Comparison of ENCODE assay signal across 23 cellular contexts in the genomic region with DNA sequence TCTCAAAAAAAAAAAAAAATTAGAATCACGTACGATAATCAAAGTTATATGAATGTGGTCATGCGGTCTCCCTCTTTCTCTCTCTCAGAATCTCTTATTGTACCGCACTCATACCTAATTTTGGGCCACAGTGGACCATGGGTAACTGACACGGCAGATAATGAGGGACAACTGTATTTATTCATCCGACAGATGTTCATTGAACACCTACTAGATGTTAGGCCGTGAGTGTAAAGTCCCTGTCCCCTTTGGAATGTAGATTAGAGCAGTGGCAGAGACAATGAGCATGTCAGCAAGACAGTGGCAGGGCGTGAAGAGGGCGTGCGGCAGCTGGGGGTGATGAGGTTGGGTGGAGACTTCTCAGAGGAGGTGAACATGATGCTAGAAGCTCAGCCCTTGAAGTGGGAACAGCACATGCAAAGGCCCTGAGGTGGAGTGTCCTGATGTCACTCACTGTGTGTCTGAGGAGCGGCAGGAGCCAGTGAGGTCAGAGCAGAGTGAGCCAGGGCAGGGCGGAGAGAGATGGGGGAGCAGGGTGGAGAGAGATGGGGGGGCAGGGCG. TPM values are rescaled to one million over a fixed set of nuclear protein-coding genes. Genes with fewer than 3 reads are reported as not detected.
"Had no signal": no experiment of that assay in that cellular context is flagged by ENCODE, and none has a peak within 500 bp of the region (broad histone marks: within the 10 kb centered on the region; RNA-seq: fewer than 3 reads in every experiment).

No MANE protein-coding gene starts in this region.

- H3K4me3 Mint-ChIP-seq: mesothelial cell of epicardium; natural killer cell treated with Interleukin-12 subunit alpha and Interleukin-12 subunit beta and Interleukin-15 and Interleukin-18, amount 100 ng/mL, for 72 hours; stimulated activated memory B cell treated with anti-CD40 and anti-IgM and Interleukin-4, amounts not matched to agents 10 μg/mL and 1 μg/mL and 100 μg/mL, for 72 hours; stimulated activated naive CD8-positive, alpha-beta T cell treated with anti-CD3 and anti-CD28 coated beads, Interleukin-15, amount 100 ng/mL, for 72 hours had no signal

- H3K36me3 Mint-ChIP-seq: mesothelial cell of epicardium; natural killer cell treated with Interleukin-12 subunit alpha and Interleukin-12 subunit beta and Interleukin-15 and Interleukin-18, amount 100 ng/mL, for 72 hours had no signal

- DNase-seq: effector memory CD4-positive, alpha-beta T cell; gastrocnemius medialis; heart right ventricle; hypothalamus; islet precursor cell; mammary epithelial cell; psoas muscle; retina; right lobe of liver; stimulated activated CD4-positive, alpha-beta T cell treated with anti-CD3 and anti-CD28 coated beads, Interleukin-4, amount 100 ng/mL, for 1 hour; stimulated activated naive CD8-positive, alpha-beta T cell treated with anti-CD3 and anti-CD28 coated beads, Interleukin-15, amount 100 ng/mL, for 72 hours; testis; upper lobe of right lung had no signal

- H3K36me3 ChIP-seq: esophagus muscularis mucosa, gastrocnemius medialis, heart right ventricle, right lobe of liver, tibial nerve, upper lobe of right lung, vagina had no signal

- H3K27ac ChIP-seq: epithelial cell of prostate, esophagus muscularis mucosa, gastrocnemius medialis, heart right ventricle, psoas muscle, right lobe of liver, testis, tibial nerve, upper lobe of right lung, vagina had no signal

- H3K4me1 ChIP-seq: gastrocnemius medialis, psoas muscle, right lobe of liver, upper lobe of right lung had no signal

- H3K27me3 ChIP-seq: right lobe of liver, testis, vagina had no signal

- H3K27ac Mint-ChIP-seq: mesothelial cell of epicardium; natural killer cell treated with Interleukin-12 subunit alpha and Interleukin-12 subunit beta and Interleukin-15 and Interleukin-18, amount 100 ng/mL, for 72 hours; stimulated activated memory B cell treated with anti-CD40 and anti-IgM and Interleukin-4, amounts not matched to agents 10 μg/mL and 1 μg/mL and 100 μg/mL, for 72 hours; stimulated activated naive CD8-positive, alpha-beta T cell treated with anti-CD3 and anti-CD28 coated beads, Interleukin-15, amount 100 ng/mL, for 72 hours had no signal

- H3K9me3 Mint-ChIP-seq: mesothelial cell of epicardium; natural killer cell treated with Interleukin-12 subunit alpha and Interleukin-12 subunit beta and Interleukin-15 and Interleukin-18, amount 100 ng/mL, for 72 hours; stimulated activated memory B cell treated with anti-CD40 and anti-IgM and Interleukin-4, amounts not matched to agents 10 μg/mL and 1 μg/mL and 100 μg/mL, for 72 hours; stimulated activated naive CD8-positive, alpha-beta T cell treated with anti-CD3 and anti-CD28 coated beads, Interleukin-15, amount 100 ng/mL, for 72 hours had no signal

- H3K4me3 ChIP-seq: esophagus muscularis mucosa, gastrocnemius medialis, heart right ventricle, psoas muscle, right lobe of liver, testis, tibial nerve, upper lobe of right lung, vagina had no signal

- H3K9me3 ChIP-seq: esophagus muscularis mucosa, gastrocnemius medialis, heart right ventricle, psoas muscle, right lobe of liver, testis, tibial nerve, upper lobe of right lung, vagina had no signal

- ATAC-seq: gastrocnemius medialis; heart right ventricle; left lobe of liver; natural killer cell treated with Interleukin-12 subunit alpha and Interleukin-12 subunit beta and Interleukin-15 and Interleukin-18, amount 100 ng/mL, for 72 hours; psoas muscle; right lobe of liver; stimulated activated memory B cell treated with anti-CD40 and anti-IgM and Interleukin-4, amounts not matched to agents 10 μg/mL and 1 μg/mL and 100 μg/mL, for 72 hours; stimulated activated naive CD8-positive, alpha-beta T cell treated with anti-CD3 and anti-CD28 coated beads, Interleukin-15, amount 100 ng/mL, for 72 hours; upper lobe of right lung had no signal

RNA-seq across cellular contexts. Expression of gene CACNA1I, which starts 25.1 kb away (rescaled TPM):
- total RNA-seq: fibroblast of villous mesenchyme, gastrocnemius medialis, myocyte had no signal
